In the genomic region with DNA sequence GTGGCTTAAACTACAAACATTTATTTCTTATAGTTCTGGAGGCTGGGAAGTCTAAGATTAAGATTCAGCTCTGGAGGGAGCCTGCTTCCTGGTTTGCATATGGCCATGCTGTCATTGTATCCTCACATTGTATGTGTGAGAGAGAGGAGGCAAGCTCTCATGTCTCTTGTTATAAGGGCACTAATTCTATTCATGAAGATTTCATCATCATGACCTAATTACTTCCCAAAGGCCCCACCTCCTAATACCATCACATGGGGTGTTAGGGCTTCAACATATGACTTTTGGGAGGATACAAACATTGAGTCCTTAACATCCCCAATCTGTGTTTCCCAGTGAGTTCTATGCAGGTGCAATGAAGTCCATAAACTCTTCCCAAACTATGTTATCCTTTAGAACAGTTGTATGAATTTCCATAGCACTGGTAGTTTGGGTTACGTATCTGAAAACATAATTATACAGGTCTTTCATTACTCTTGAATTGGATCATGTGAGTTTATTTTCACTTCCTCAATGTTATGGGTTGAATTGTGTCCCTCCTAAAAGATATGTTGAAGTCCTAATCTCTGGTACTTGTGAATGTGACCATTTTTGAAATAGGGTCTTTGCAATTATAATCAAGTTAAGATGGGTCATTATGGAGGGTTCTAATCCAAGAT, we compare ENCODE assay signal across 25 cellular contexts.
DNase-seq lines count a peak whose midpoint lies in the region; ATAC-seq and TF ChIP-seq lines count a peak whose summit lies in the region.
"Had no signal": no experiment of that assay in that cellular context is flagged by ENCODE, and none has a peak within 500 bp of the region (broad histone marks: within the 10 kb centered on the region; RNA-seq: fewer than 3 reads in every experiment).

No MANE protein-coding gene starts in this region.

- ATAC-seq in activated CD4-positive, alpha-beta T cell treated with anti-CD3 and anti-CD28 coated beads for 36 hours: no peak
- peak; percentile 89 for ATAC-seq in activated B cell treated with CpG ODN at 0.5 μM for 24 hours (ENCODE audit: low read depth)
- ATAC-seq: activated CD4-positive, CD25-positive, alpha-beta regulatory T cell treated with anti-CD3 and anti-CD28 coated beads, Interleukin-2, amount 50 U/mL, for 24 hours; gastrocnemius medialis; lower lobe of right lung had no signal

- no peak for DNase-seq in activated CD4-positive, alpha-beta T cell treated with anti-CD3 and anti-CD28 coated beads for 36 hours
- no peak for DNase-seq in activated CD4-positive, alpha-beta T cell treated with anti-CD3 and anti-CD28 coated beads for 48 hours
- DNase-seq in activated B cell treated with CpG ODN at 0.5 μM for 24 hours: no peak
- no peak for DNase-seq in kidney glomerular epithelial cell (lab: John Stamatoyannopoulos, UW)
- no peak for DNase-seq in GF-D8 (lab: John Stamatoyannopoulos, UW)
- no peak for DNase-seq in G401 (ENCODE audit: low spot score)
- DNase-seq: 8988T; Calu3; colonic mucosa; EL; esophagus squamous epithelium; gastrocnemius medialis; H9; islet precursor cell; lower lobe of right lung; NCI-H2171; NCI-H524; stimulated activated CD4-positive, alpha-beta T cell treated with anti-CD3 and anti-CD28 coated beads, Interleukin-1b, Interleukin-23, amount 100 ng/mL, for 48 hours; stimulated activated naive CD4-positive, alpha-beta T cell; T1000 had no signal

- TF ChIP-seq CTCF in activated B cell treated with CpG ODN at 0.5 μM for 24 hours (IDR thresholded peaks at IDR 0.05) (no peak), neutrophil (IDR thresholded peaks at IDR 0.05) (no peak)

- in situ Hi-C loops in G401 (cut with HindIII; ENCODE audit: low sequenced_read_pairs): no loop called here

- H3K9me3 ChIP-seq in KOPT-K1 (ENCODE audit: insufficient read depth, low read length, poor library complexity, severe bottlenecking): no peaks in the 10 kb centered on the region
- no peaks in the 10 kb centered on the region for H3K9me3 ChIP-seq in neutrophil
- H3K9me3 ChIP-seq: breast epithelium, colonic mucosa, esophagus squamous epithelium, gastrocnemius medialis, lower lobe of right lung had no signal

- intact Hi-C loops in activated CD4-positive, alpha-beta T cell treated with anti-CD3 and anti-CD28 coated beads for 36 hours (cut with DNase I, micrococcal nuclease): no loop called here
- intact Hi-C loops in activated B cell treated with CpG ODN at 0.5 μM for 24 hours (cut with micrococcal nuclease): loop anchor here (2.0 kb wide), 1 partner anchor 14 kb away; no protein-coding TSS in a partner anchor

- no peaks in the 10 kb centered on the region for H3K9me3 Mint-ChIP-seq in activated CD4-positive, alpha-beta T cell treated with anti-CD3 and anti-CD28 coated beads for 36 hours (ENCODE audit: low read depth)
- H3K9me3 Mint-ChIP-seq in activated B cell treated with CpG ODN at 0.5 μM for 24 hours: no peaks in the 10 kb centered on the region
- H3K9me3 Mint-ChIP-seq: H9 had no signal

- H3K27me3 ChIP-seq in neutrophil: no peaks in the 10 kb centered on the region
- H3K27me3 ChIP-seq: breast epithelium, colonic mucosa, esophagus squamous epithelium, gastrocnemius medialis had no signal

- POLR2A ChIA-PET in activated CD4-positive, alpha-beta T cell treated with anti-CD3 and anti-CD28 coated beads for 36 hours (lab: Charles Lee): interaction anchor here (0.6 kb wide), 1 partner anchor 8 kb away, joined by 3 read pairs; no protein-coding TSS in a partner anchor
- POLR2A ChIA-PET in activated B cell treated with CpG ODN at 0.5 μM for 24 hours (lab: Charles Lee): interaction anchor here (0.5 to 1.6 kb wide), 3 partner anchors 9 to 79 kb away, joined by 3 to 5 read pairs (median 4); no protein-coding TSS in a partner anchor

- H3K36me3 Mint-ChIP-seq in activated CD4-positive, alpha-beta T cell treated with anti-CD3 and anti-CD28 coated beads for 36 hours (ENCODE audit: low read depth): peaks cover 31% of the 10 kb centered on the region
- H3K36me3 Mint-ChIP-seq in activated B cell treated with CpG ODN at 0.5 μM for 24 hours (ENCODE audit: low read depth): peaks cover 11% of the 10 kb centered on the region

- peaks cover 83% of the 10 kb centered on the region for H3K4me1 Mint-ChIP-seq in activated CD4-positive, alpha-beta T cell treated with anti-CD3 and anti-CD28 coated beads for 36 hours
- H3K4me1 Mint-ChIP-seq in activated B cell treated with CpG ODN at 0.5 μM for 24 hours: peaks cover 67% of the 10 kb centered on the region
- H3K4me1 Mint-ChIP-seq: H9 had no signal

- H3K4me3 ChIP-seq in neutrophil (ENCODE audit: low read depth in 1 of 2, low read length in 1 of 2): no peak overlapping the region
- H3K4me3 ChIP-seq: breast epithelium, colonic mucosa, esophagus squamous epithelium, gastrocnemius medialis, lower lobe of right lung, skin epidermis had no signal

- H3K27ac Mint-ChIP-seq in activated CD4-positive, alpha-beta T cell treated with anti-CD3 and anti-CD28 coated beads for 36 hours: peak overlapping the region; percentile 37
- H3K27ac Mint-ChIP-seq in activated B cell treated with CpG ODN at 0.5 μM for 24 hours: peak overlapping the region; percentile 78
- H3K27ac Mint-ChIP-seq: H9 had no signal

- H3K27me3 Mint-ChIP-seq in activated CD4-positive, alpha-beta T cell treated with anti-CD3 and anti-CD28 coated beads for 36 hours: no peaks in the 10 kb centered on the region
- H3K27me3 Mint-ChIP-seq in activated B cell treated with CpG ODN at 0.5 μM for 24 hours: no peaks in the 10 kb centered on the region

- no peak overlapping the region for H3K4me3 Mint-ChIP-seq in activated CD4-positive, alpha-beta T cell treated with anti-CD3 and anti-CD28 coated beads for 36 hours
- peak overlapping the region; percentile 66 for H3K4me3 Mint-ChIP-seq in activated B cell treated with CpG ODN at 0.5 μM for 24 hours
- H3K4me3 Mint-ChIP-seq: H9 had no signal

- H3K36me3 ChIP-seq in KOPT-K1 (ENCODE audit: insufficient read depth, low read length) (peaks cover 66% of the 10 kb centered on the region), neutrophil (no peaks in the 10 kb centered on the region)
- H3K36me3 ChIP-seq: breast epithelium, colonic mucosa, esophagus squamous epithelium, gastrocnemius medialis, lower lobe of right lung had no signal

- H3K27ac ChIP-seq in KOPT-K1 (ENCODE audit: low read depth, low read length, poor library complexity, severe bottlenecking): peak overlapping the region; percentile 75
- peak overlapping the region; percentile 53 for H3K27ac ChIP-seq in neutrophil
- H3K27ac ChIP-seq: breast epithelium, colonic mucosa, esophagus squamous epithelium, gastrocnemius medialis, lower lobe of right lung, skin epidermis had no signal

- H3K4me1 ChIP-seq in neutrophil (ENCODE audit: control insufficient read depth in 1 of 2, insufficient read depth in 1 of 2, low read depth in 1 of 2, low read length in 1 of 2): peaks cover 23 to 28% of the 10 kb centered on the region in 2 experiments
- H3K4me1 ChIP-seq: breast epithelium, esophagus squamous epithelium, gastrocnemius medialis had no signal

- CTCF ChIA-PET in activated CD4-positive, alpha-beta T cell treated with anti-CD3 and anti-CD28 coated beads for 36 hours (lab: Charles Lee): interaction anchor here (0.6 to 1.3 kb wide), 2 partner anchors 9 to 1180 kb away, joined by 5 to 8 read pairs; no protein-coding TSS in a partner anchor
- CTCF ChIA-PET in activated B cell treated with CpG ODN at 0.5 μM for 24 hours (lab: Charles Lee): interaction anchor here (0.6 to 1.4 kb wide), 2 partner anchors 27 to 35 kb away, joined by 3 read pairs; no protein-coding TSS in a partner anchor
